20 cellular contexts compared by ENCODE assay signal in genomic region chr3:131658771-131659170, GRCh38.
"Had no signal": no experiment of that assay in that cellular context is flagged by ENCODE, and none has a peak within 500 bp of the region (broad histone marks: within the 10 kb centered on the region; RNA-seq: fewer than 3 reads in every experiment).

No MANE protein-coding gene starts in this region.

- H3K4me3 ChIP-seq: MG63, Peyer's patch, SJSA1, SK-N-MC had no signal

- H3K27ac ChIP-seq: Peyer's patch, SJSA1, SK-N-MC had no signal

- DNase-seq: KBM-7, MG63, NCI-H1092, NCI-H1105 treated with DMSO at 0.1 percent for 48 hours, NCI-H1417 treated with DMSO at 0.1 percent for 48 hours, NCI-H1694 treated with DMSO at 0.1 percent for 48 hours, NCI-H1930, NCI-H2081, NCI-H2107, NCI-H226, NCI-H510A, NCI-H524 treated with DMSO at 0.1 percent for 48 hours, NCI-H69, NCI-H774, Peyer's patch, Right ventricle myocardium superior, RPMI8226, SIG-M5 had no signal

- H3K36me3 ChIP-seq: MG63, Peyer's patch, SJSA1 had no signal

- H3K9me3 ChIP-seq: MG63, Peyer's patch, SJSA1 had no signal

- H3K4me1 ChIP-seq: Peyer's patch, SJSA1 had no signal

- H3K27me3 ChIP-seq: MG63, Peyer's patch, SJSA1 had no signal
